16 cellular contexts compared by ENCODE assay signal in genomic region chr5:90632799-90633198, GRCh38.
DNase-seq lines count a peak whose midpoint lies in the region; ATAC-seq, FAIRE-seq and TF ChIP-seq lines count a peak whose summit lies in the region.
"Had no signal": no experiment of that assay in that cellular context is flagged by ENCODE, and none has a peak within 500 bp of the region (broad histone marks: within the 10 kb centered on the region; RNA-seq: fewer than 3 reads in every experiment).

No MANE protein-coding gene starts in this region.

- peaks cover 23% of the 10 kb centered on the region for H3K36me3 Mint-ChIP-seq in neural progenitor cell
- no peaks in the 10 kb centered on the region for H3K36me3 Mint-ChIP-seq in activated T-helper 2 cell treated with anti-CD3 and anti-CD28 coated beads, Interferon-gamma antibody, Interleukin-2, Interleukin-4, amounts not matched to agents 10 μg/mL and 5 μg/mL and 100 μg/mL, durations not matched to agents 14 hours and 24 hours and 36 hours (ENCODE audit: low read depth)
- H3K36me3 Mint-ChIP-seq: CD4-positive, alpha-beta memory T cell; IgD-negative memory B cell had no signal

- H4K20me1 ChIP-seq in H1 (replicated peaks in 1 of 2; ENCODE audit: control insufficient read depth in 1 of 2, insufficient read depth in 2 of 2, low read length in 2 of 2) (peaks cover 1 to 4% of the 10 kb centered on the region in 2 experiments), neural progenitor cell (ENCODE audit: low read depth) (no peaks in the 10 kb centered on the region)

- peak; percentile 26 for FAIRE-seq in GM12891 (lab: Jason Lieb, UNC)
- FAIRE-seq in H1 (lab: Jason Lieb, UNC): peak; percentile 65

- H2AFZ ChIP-seq in H1 (ENCODE audit: low read length) (no peak overlapping the region), neural progenitor cell (replicated peaks) (no peak overlapping the region)

- H3K4ac ChIP-seq in H1 (replicated peaks; ENCODE audit: insufficient read length, low read depth, low read length): no peak overlapping the region

- intact Hi-C loops in activated T-helper 2 cell treated with anti-CD3 and anti-CD28 coated beads, Interferon-gamma antibody, Interleukin-2, Interleukin-4, amounts not matched to agents 10 μg/mL and 5 μg/mL and 100 μg/mL, durations not matched to agents 14 hours and 24 hours and 36 hours (cut with micrococcal nuclease): no loop called here
- intact Hi-C loops in left cardiac atrium (cut with DNase I): no loop called here

- H3K23ac ChIP-seq in H1 (ENCODE audit: insufficient read length): no peak overlapping the region

- H3K79me2 ChIP-seq in H1 (ENCODE audit: control insufficient read depth in 1 of 2, insufficient read depth in 2 of 2, low read length in 2 of 2) (0 out of 4 replicates have a peak, but pooled peaks cover 0 to 3% of the 10 kb centered on the region in 2 experiments), neural progenitor cell (ENCODE audit: low read depth) (peaks cover 14% of the 10 kb centered on the region)

- H3K27ac ChIP-seq in H1 (ENCODE audit: low read depth, low read length): no peak overlapping the region
- H3K27ac ChIP-seq in neural progenitor cell: peak overlapping the region; percentile 51

- no peaks in the 10 kb centered on the region for H3K79me1 ChIP-seq in H1 (ENCODE audit: low read depth, low read length)

- H3K9me3 Mint-ChIP-seq in neural progenitor cell: no peaks in the 10 kb centered on the region
- H3K9me3 Mint-ChIP-seq in activated T-helper 2 cell treated with anti-CD3 and anti-CD28 coated beads, Interferon-gamma antibody, Interleukin-2, Interleukin-4, amounts not matched to agents 10 μg/mL and 5 μg/mL and 100 μg/mL, durations not matched to agents 14 hours and 24 hours and 36 hours: no peaks in the 10 kb centered on the region
- H3K9me3 Mint-ChIP-seq: CD4-positive, alpha-beta memory T cell; IgD-negative memory B cell had no signal

- H3K4me3 Mint-ChIP-seq in neural progenitor cell: no peak overlapping the region
- no peak overlapping the region for H3K4me3 Mint-ChIP-seq in activated T-helper 2 cell treated with anti-CD3 and anti-CD28 coated beads, Interferon-gamma antibody, Interleukin-2, Interleukin-4, amounts not matched to agents 10 μg/mL and 5 μg/mL and 100 μg/mL, durations not matched to agents 14 hours and 24 hours and 36 hours (ENCODE audit: low read depth)
- H3K4me3 Mint-ChIP-seq: CD4-positive, alpha-beta memory T cell; IgD-negative memory B cell had no signal

- POLR2A ChIA-PET in H1 (lab: Charles Lee; ENCODE audit: partially characterized antibody): no interaction called here

- H3F3A ChIP-seq in neural progenitor cell (ENCODE audit: low read depth): no peaks in the 10 kb centered on the region

- no peak overlapping the region for H4K8ac ChIP-seq in H1 (ENCODE audit: extremely low read depth, insufficient read depth, low read length)

- no peak for TF ChIP-seq CTCF in H1 (IDR thresholded peaks at IDR 0.05; ENCODE audit: control extremely low read depth in 1 of 3, insufficient read depth in 1 of 3, low read depth in 1 of 3, low read length in 3 of 3)
- no peak for TF ChIP-seq CTCF in neural progenitor cell (IDR thresholded peaks at IDR 0.05)

- no peak overlapping the region for H2AK5ac ChIP-seq in H1 (ENCODE audit: low read depth, low read length)

- H3K4me1 Mint-ChIP-seq in neural progenitor cell: peaks cover 20% of the 10 kb centered on the region
- H3K4me1 Mint-ChIP-seq in activated T-helper 2 cell treated with anti-CD3 and anti-CD28 coated beads, Interferon-gamma antibody, Interleukin-2, Interleukin-4, amounts not matched to agents 10 μg/mL and 5 μg/mL and 100 μg/mL, durations not matched to agents 14 hours and 24 hours and 36 hours (ENCODE audit: low read depth): no peaks in the 10 kb centered on the region
- H3K4me1 Mint-ChIP-seq: CD4-positive, alpha-beta memory T cell; IgD-negative memory B cell had no signal

- in situ Hi-C loops in SK-MEL-5 (cut with HindIII; ENCODE audit: low pct_unique_long_range_greater_than_20kb, low sequenced_read_pairs): no loop called here

- no peak overlapping the region for H3K9ac ChIP-seq in H1 (replicated peaks in 1 of 4; ENCODE audit: extremely low read depth in 1 of 4, low read depth in 3 of 4, low read length in 3 of 4)
- no peak overlapping the region for H3K9ac ChIP-seq in neural progenitor cell

- no peak overlapping the region for H2BK120ac ChIP-seq in H1 (replicated peaks; ENCODE audit: low read depth, low read length)

- H3K27ac Mint-ChIP-seq in neural progenitor cell: no peak overlapping the region
- H3K27ac Mint-ChIP-seq in activated T-helper 2 cell treated with anti-CD3 and anti-CD28 coated beads, Interferon-gamma antibody, Interleukin-2, Interleukin-4, amounts not matched to agents 10 μg/mL and 5 μg/mL and 100 μg/mL, durations not matched to agents 14 hours and 24 hours and 36 hours: no peak overlapping the region
- H3K27ac Mint-ChIP-seq: CD4-positive, alpha-beta memory T cell; IgD-negative memory B cell had no signal

- TF ChIP-seq POLR2A in GM12891 (IDR thresholded peaks at IDR 0.05; ENCODE audit: low read depth, low read length) (no peak), H1 (IDR thresholded peaks at IDR 0.05; ENCODE audit: control extremely low read depth in 1 of 2, low read depth in 2 of 2, low read length in 2 of 2) (no peak)

- no peak overlapping the region for H2BK15ac ChIP-seq in H1 (ENCODE audit: low read length)

- H3K18ac ChIP-seq in H1 (ENCODE audit: extremely low read depth, low read length): no peak overlapping the region

- H2BK20ac ChIP-seq in H1 (ENCODE audit: low read length): no peak overlapping the region

- ATAC-seq in left cardiac atrium: no peak

- H3K14ac ChIP-seq in H1 (ENCODE audit: insufficient read length): no peak overlapping the region

- TF ChIP-seq EP300 in H1 (IDR thresholded peaks at IDR 0.05; ENCODE audit: borderline replicate concordance in 1 of 2, low read depth in 2 of 2, low read length in 2 of 2): no peak

- no peaks in the 10 kb centered on the region for H3K27me3 Mint-ChIP-seq in neural progenitor cell (ENCODE audit: insufficient read depth, low read depth)
- H3K27me3 Mint-ChIP-seq in activated T-helper 2 cell treated with anti-CD3 and anti-CD28 coated beads, Interferon-gamma antibody, Interleukin-2, Interleukin-4, amounts not matched to agents 10 μg/mL and 5 μg/mL and 100 μg/mL, durations not matched to agents 14 hours and 24 hours and 36 hours (ENCODE audit: low read depth): no peaks in the 10 kb centered on the region
- H3K27me3 Mint-ChIP-seq: IgD-negative memory B cell had no signal

- peaks cover 0 to 4% (median 0%) of the 10 kb centered on the region in 4 experiments; a peak in 2 of 7 replicates for H3K4me1 ChIP-seq in H1 (replicated peaks in 1 of 4; ENCODE audit: control insufficient read depth in 3 of 4, insufficient read depth in 4 of 4, low read length in 3 of 4)
- peaks cover 14% of the 10 kb centered on the region for H3K4me1 ChIP-seq in neural progenitor cell
- H3K4me1 ChIP-seq: Caco-2 had no signal

- no peaks in the 10 kb centered on the region for H3K23me2 ChIP-seq in H1 (ENCODE audit: low read depth, low read length)

- H4K91ac ChIP-seq in H1 (replicated peaks; ENCODE audit: insufficient read length, low read length): no peak overlapping the region

- H3K9me3 ChIP-seq in H1 (ENCODE audit: insufficient read depth in 2 of 2, low read depth in 1 of 2, low read length in 1 of 2) (no peaks in the 10 kb centered on the region), neural progenitor cell (ENCODE audit: low read depth) (no peaks in the 10 kb centered on the region)
- H3K9me3 ChIP-seq: Caco-2 had no signal

- 75% methylated on average over 2 of the region's 2 CpGs; no CpG with 5 or more reads in 1 of the 2 experiments for WGBS in H1 (ENCODE audit: extremely low coverage in 1 of 2, insufficient coverage in 1 of 2, insufficient read length in 1 of 2, insufficient replicate concordance in 2 of 2, low coverage in 1 of 2, low lambda C conversion rate in 2 of 2, missing lambda C conversion rate in 1 of 2), 2 experiments

- H2BK12ac ChIP-seq in H1 (ENCODE audit: low read depth, low read length): no peak overlapping the region

- H3K4me3 ChIP-seq in H1 (ENCODE audit: extremely low read depth in 1 of 4, insufficient read depth in 2 of 4, low read depth in 3 of 4, low read length in 4 of 4) (no peak overlapping the region), neural progenitor cell (no peak overlapping the region)

- CTCF ChIA-PET in H1 (lab: Charles Lee; ENCODE audit: partially characterized antibody): interaction anchor here (2.3 kb wide), 1 partner anchor 77 kb away, joined by 7 read pairs; no protein-coding TSS in a partner anchor

- no peak overlapping the region for H3K4me2 ChIP-seq in H1 (ENCODE audit: insufficient read depth in 1 of 2, low read depth in 2 of 2, low read length in 2 of 2)
- peak overlapping the region; percentile 44 for H3K4me2 ChIP-seq in neural progenitor cell

- no peak for TF ChIP-seq RAD21 in H1 (IDR thresholded peaks at IDR 0.05 in 1 of 2, conservative IDR thresholded peaks at IDR 0.05 in 1 of 2; ENCODE audit: low read depth in 2 of 2, low read length in 2 of 2)

- H2BK5ac ChIP-seq in H1 (ENCODE audit: low read depth, low read length): no peak overlapping the region

- DNase-seq in GM12891 (ENCODE audit: insufficient read length, low spot score): no peak
- peak; percentile 76 for DNase-seq in SK-MEL-5 (ENCODE audit: low read depth, low spot score)
- DNase-seq in H1 (ENCODE audit: low read depth in 1 of 2, low spot score in 2 of 2): no peak
- DNase-seq in neural progenitor cell (ENCODE audit: low spot score): peak; percentile 14
- DNase-seq in globus pallidus (ENCODE audit: low spot score): no peak
- DNase-seq in HuH-7 (ENCODE audit: low spot score): no peak
- DNase-seq in activated T-helper 2 cell treated with anti-CD3 and anti-CD28 coated beads, Interferon-gamma antibody, Interleukin-2, Interleukin-4, amounts not matched to agents 10 μg/mL and 5 μg/mL and 100 μg/mL, durations not matched to agents 14 hours and 24 hours and 36 hours (ENCODE audit: low spot score): no peak
- no peak for DNase-seq in left cardiac atrium
- DNase-seq: ACHN; C1 segment of cervical spinal cord; Caco-2; CD4-positive, alpha-beta memory T cell; DND-41; GDM1; H7 had no signal

- H3K36me3 ChIP-seq in H1 (ENCODE audit: control insufficient read depth in 2 of 4, insufficient read depth in 4 of 4, low read length in 3 of 4) (peaks cover 2 to 34% (median 7%) of the 10 kb centered on the region in 4 experiments; a peak in 6 of 8 replicates), neural progenitor cell (peaks cover 18% of the 10 kb centered on the region)

- H4K5ac ChIP-seq in H1 (ENCODE audit: insufficient read length, low read depth, low read length): no peak overlapping the region

- no peak overlapping the region for H3K56ac ChIP-seq in H1 (replicated peaks; ENCODE audit: insufficient read length, low read depth, low read length)

- H3K27me3 ChIP-seq in H1 (replicated peaks in 1 of 4; ENCODE audit: control insufficient read depth in 3 of 4, extremely low read depth in 1 of 4, insufficient read depth in 3 of 4, low read length in 3 of 4) (no peaks in the 10 kb centered on the region), neural progenitor cell (no peaks in the 10 kb centered on the region)

TF ChIP-seq in GM12891, 5 proteins besides CTCF, POLR2A, EP300 and RAD21 (continues in another document):
- TF ChIP-seq SPI1 (IDR thresholded peaks at IDR 0.05; ENCODE audit: low read depth, low read length): no peak

TF ChIP-seq in H1, 55 proteins besides CTCF, POLR2A, EP300 and RAD21 (continues in another document):
- no peak for TF ChIP-seq CEBPB (IDR thresholded peaks at IDR 0.05; ENCODE audit: low read depth, low read length)
- no peak for TF ChIP-seq TCF12 (IDR thresholded peaks at IDR 0.05; ENCODE audit: low read depth, low read length)

Comparison
In these comparisons a context has a peak if more than half of its experiments do, and no peak if none do; other contexts are left out.
1. DNase-seq: peak in SK-MEL-5 (single experiment) and neural progenitor cell (single experiment); none in GM12891 (single experiment), H1 (0 of 2), globus pallidus (single experiment), HuH-7 (single experiment), activated T-helper 2 cell treated with anti-CD3 and anti-CD28 coated beads, Interferon-gamma antibody, Interleukin-2, Interleukin-4, amounts not matched to agents 10 μg/mL and 5 μg/mL and 100 μg/mL, durations not matched to agents 14 hours and 24 hours and 36 hours (single experiment) and left cardiac atrium (single experiment).